In genomic region chr10:111360260-111360925, GRCh38 we compare ENCODE assay signal across 8 cellular contexts.
DNase-seq lines count a peak whose midpoint lies in the region; ATAC-seq, FAIRE-seq and TF ChIP-seq lines count a peak whose summit lies in the region.

No MANE protein-coding gene starts in this region.

- peak; percentile 6 for TF ChIP-seq CTCF in brain microvascular endothelial cell (IDR thresholded peaks at IDR 0.05; ENCODE audit: low read depth, low read length, missing control alignments)

- ATAC-seq in GM19035 (IDR thresholded peaks at IDR 0.05; ENCODE audit: unreplicated experiment) (peak; percentile 97), HG03097 (IDR thresholded peaks at IDR 0.05; ENCODE audit: low FRiP score, unreplicated experiment) (peak; percentile 82)

- in situ Hi-C loops in brain microvascular endothelial cell (cut with HindIII; ENCODE audit: low pct_ligation_motif_present, low sequenced_read_pairs), result no loop called here

- H3K27me3 ChIP-seq in brain microvascular endothelial cell (replicated peaks), result no peaks in the 10 kb centered on the region

- no peak overlapping the region for H3K4me3 ChIP-seq in brain microvascular endothelial cell (ENCODE audit: low read depth, low read length)

- no peak overlapping the region for H3K27ac ChIP-seq in brain microvascular endothelial cell

- FAIRE-seq in GM19239 (lab: Jason Lieb, UNC), result no peak

- H3K36me3 ChIP-seq in brain microvascular endothelial cell (replicated peaks), result no peaks in the 10 kb centered on the region

- peak; percentile 57 for DNase-seq in DMS153 (lab: John Stamatoyannopoulos, UW)
- peak; percentile 11 for DNase-seq in NCI-H2196 (lab: John Stamatoyannopoulos, UW; ENCODE audit: unreplicated experiment)
- DNase-seq in brain microvascular endothelial cell, result no peak
- DNase-seq in medulla oblongata (ENCODE audit: extremely low spot score), result peak; percentile 46
- no peak for DNase-seq in GM19239 (ENCODE audit: insufficient read length, low spot score)
- DNase-seq in amniotic stem cell (lab: John Stamatoyannopoulos, UW), result no peak

Comparison
In these comparisons a context has a peak if more than half of its experiments do, and no peak if none do; other contexts are left out.
1. DNase-seq: peak in DMS153 (single experiment), NCI-H2196 (single experiment) and medulla oblongata (single experiment); none in brain microvascular endothelial cell (single experiment), GM19239 (single experiment) and amniotic stem cell (single experiment).